In the genomic region with DNA sequence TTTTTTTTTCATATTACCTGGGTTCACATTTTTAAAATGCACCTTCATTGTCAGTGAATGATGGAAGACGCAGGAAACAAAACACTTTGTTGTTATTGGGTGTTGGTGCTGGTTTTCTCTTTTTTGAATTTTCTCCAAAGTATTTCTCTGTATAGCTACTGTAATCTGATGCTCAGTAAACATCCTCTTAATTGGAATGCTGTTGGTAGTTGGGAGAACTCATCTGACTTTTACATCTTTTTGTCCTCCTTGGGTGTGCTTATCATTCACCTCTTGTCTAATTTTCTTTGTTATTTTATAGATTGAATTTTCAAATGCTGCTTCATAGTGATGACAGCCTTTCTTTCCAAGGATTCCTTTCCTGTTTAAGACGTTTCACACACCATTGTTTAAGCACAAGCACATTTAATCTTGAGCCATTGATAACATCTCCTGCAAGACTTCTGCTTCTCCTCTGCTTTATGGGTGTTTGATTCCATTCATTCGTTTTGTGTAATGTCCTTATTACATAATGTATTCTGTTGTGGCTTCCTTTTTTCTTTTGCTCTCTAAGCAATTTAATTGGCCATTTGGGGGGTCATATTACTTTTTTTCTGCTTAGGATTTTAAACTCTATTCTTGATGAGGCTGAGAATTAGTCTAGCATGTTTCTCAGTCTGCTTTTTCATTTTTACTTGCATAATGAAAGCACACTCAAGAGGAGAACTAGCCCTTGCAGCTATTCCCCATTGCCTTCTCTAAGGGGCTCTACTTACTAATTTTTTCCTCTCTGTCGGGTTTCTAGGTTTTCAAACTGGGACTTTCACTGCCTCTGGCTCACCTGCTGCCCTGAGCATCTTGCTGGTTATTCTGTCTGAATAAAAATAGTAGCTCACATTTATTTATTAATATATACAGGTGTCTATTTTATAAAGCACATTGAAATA, we compare ENCODE assay signal across 26 cellular contexts. TPM values are rescaled to one million over a fixed set of nuclear protein-coding genes. Genes with fewer than 3 reads are reported as not detected.
DNase-seq lines count a peak whose midpoint lies in the region; ATAC-seq and TF ChIP-seq lines count a peak whose summit lies in the region.
"Had no signal": no experiment of that assay in that cellular context is flagged by ENCODE, and none has a peak within 500 bp of the region (broad histone marks: within the 10 kb centered on the region; RNA-seq: fewer than 3 reads in every experiment).

No MANE protein-coding gene starts in this region.

- H3K36me3 Mint-ChIP-seq in CD4-positive, alpha-beta T cell (ENCODE audit: low read depth), result no peaks in the 10 kb centered on the region
- H3K36me3 Mint-ChIP-seq: CD4-positive, alpha-beta memory T cell had no signal

- CTCF ChIA-PET in HEK293 (lab: Yijun Ruan, JAX), result interaction anchor here (0.7 to 5.6 kb wide), 7 partner anchors 8 to 156 kb away, joined by 3 to 36 read pairs (median 4); no protein-coding TSS in a partner anchor
- CTCF ChIA-PET in PC-3 (lab: Charles Lee), result interaction anchor here (1.6 kb wide), 1 partner anchor 10 kb away, joined by 3 read pairs; no protein-coding TSS in a partner anchor
- CTCF ChIA-PET in CD4-positive, alpha-beta T cell (lab: Charles Lee), result interaction anchor here (0.6 to 1.2 kb wide), 4 partner anchors 9 to 68 kb away, joined by 3 to 5 read pairs (median 4); no protein-coding TSS in a partner anchor

- no peak overlapping the region for H3K4me3 ChIP-seq in HEK293 (ENCODE audit: low read depth, low read length)
- H3K4me3 ChIP-seq in PC-3 (ENCODE audit: low read length), result no peak overlapping the region
- H3K4me3 ChIP-seq in fibroblast of villous mesenchyme (ENCODE audit: low read depth, low read length), result no peak overlapping the region
- no peak overlapping the region for H3K4me3 ChIP-seq in gastroesophageal sphincter
- H3K4me3 ChIP-seq: colonic mucosa, Peyer's patch, prostate gland, suprapubic skin had no signal

- no peak overlapping the region for H3K4me3 Mint-ChIP-seq in CD4-positive, alpha-beta T cell
- H3K4me3 Mint-ChIP-seq: CD4-positive, alpha-beta memory T cell; memory B cell had no signal

- H3K9me2 ChIP-seq in PC-3 (replicated peaks; ENCODE audit: low read length), result no peaks in the 10 kb centered on the region

- TF ChIP-seq EP300 in gastroesophageal sphincter (IDR thresholded peaks at IDR 0.05), result no peak

- TF ChIP-seq CTCF in HEK293 (tag by site-specific recombination; IDR thresholded peaks at IDR 0.05), result no peak
- no peak for TF ChIP-seq CTCF in PC-3 (conservative IDR thresholded peaks at IDR 0.05; ENCODE audit: low read depth, low read length)
- no peak for TF ChIP-seq CTCF in fibroblast of villous mesenchyme (IDR thresholded peaks at IDR 0.05; ENCODE audit: insufficient read depth, low read depth, low read length)
- no peak for TF ChIP-seq CTCF in gastroesophageal sphincter (IDR thresholded peaks at IDR 0.05)
- no peak for TF ChIP-seq CTCF in CD4-positive, alpha-beta T cell (IDR thresholded peaks at IDR 0.05)

- H3K9ac ChIP-seq in PC-3 (ENCODE audit: low read length), result no peak overlapping the region
- H3K9ac ChIP-seq: KMS-11 had no signal

- H4K20me1 ChIP-seq in PC-3 (ENCODE audit: low read length), result no peaks in the 10 kb centered on the region

- H3K79me2 ChIP-seq in PC-3 (ENCODE audit: low read length), result no peaks in the 10 kb centered on the region

- no peak overlapping the region for H3K4me2 ChIP-seq in PC-3 (ENCODE audit: low read length)
- H3K4me2 ChIP-seq: KMS-11 had no signal

- H3K27me3 Mint-ChIP-seq in CD4-positive, alpha-beta T cell, result peaks cover 29% of the 10 kb centered on the region

- ATAC-seq in PC-3 (peak; percentile 56), gastroesophageal sphincter (no peak)
- ATAC-seq in CD4-positive, alpha-beta T cell (ENCODE audit: poor library complexity), result no peak

- H3K4me1 ChIP-seq in HEK293 (ENCODE audit: control insufficient read depth, insufficient read depth, low read length), result peaks cover 3% of the 10 kb centered on the region; the same call in 1 of the 2 replicates
- H3K4me1 ChIP-seq in PC-3 (ENCODE audit: insufficient read depth, low read length), result peaks cover 9% of the 10 kb centered on the region
- H3K4me1 ChIP-seq in gastroesophageal sphincter, result peaks cover 0 to 2% (median 0%) of the 10 kb centered on the region in 3 donors
- H3K4me1 ChIP-seq: colonic mucosa, Peyer's patch, prostate gland had no signal

- H3F3A ChIP-seq in PC-3 (ENCODE audit: low read length, unreplicated experiment), result no peaks in the 10 kb centered on the region

- H3K4me1 Mint-ChIP-seq in CD4-positive, alpha-beta T cell (ENCODE audit: low read depth), result no peaks in the 10 kb centered on the region
- H3K4me1 Mint-ChIP-seq: CD4-positive, alpha-beta memory T cell; memory B cell had no signal

- TF ChIP-seq POLR2A in gastroesophageal sphincter (IDR thresholded peaks at IDR 0.05), result no peak

- no TSS peak for BruUV-seq in PC-3 (replicated peaks; lab: Mats Ljungman, UMichigan)

- H3K27ac ChIP-seq in HEK293 (ENCODE audit: extremely low read depth, low read depth, low read length), result no peak overlapping the region
- H3K27ac ChIP-seq in PC-3 (ENCODE audit: low read length), result no peak overlapping the region
- H3K27ac ChIP-seq in gastroesophageal sphincter, result no peak overlapping the region
- H3K27ac ChIP-seq in CD4-positive, alpha-beta T cell (ENCODE audit: low read depth, low read length), result no peak overlapping the region
- H3K27ac ChIP-seq: colonic mucosa, KMS-11, neutrophil, Peyer's patch, suprapubic skin had no signal

- H3K27me3 ChIP-seq in PC-3 (ENCODE audit: low read length), result peaks cover 21% of the 10 kb centered on the region; the same call in 1 of the 2 replicates
- H3K27me3 ChIP-seq in gastroesophageal sphincter, result no peaks in the 10 kb centered on the region
- peaks cover 17% of the 10 kb centered on the region for H3K27me3 ChIP-seq in CD4-positive, alpha-beta T cell (ENCODE audit: control insufficient read depth, insufficient read depth, low read length)
- H3K27me3 ChIP-seq: colonic mucosa, Peyer's patch, suprapubic skin had no signal

- H3K27ac Mint-ChIP-seq in CD4-positive, alpha-beta T cell, result no peak overlapping the region
- H3K27ac Mint-ChIP-seq: CD4-positive, alpha-beta memory T cell; memory B cell had no signal

- intact Hi-C loops in PC-3 (cut with micrococcal nuclease), result no loop called here
- intact Hi-C loops in CD4-positive, alpha-beta T cell (cut with DNase I, micrococcal nuclease), result no loop called here

- no peak overlapping the region for H2AFZ ChIP-seq in PC-3 (ENCODE audit: low read length)

- WGBS in gastroesophageal sphincter (ENCODE audit: low coverage in 1 of 2), 2 donors, result 60 to 72% methylated on average over 4 of the region's 4 CpGs

- H3K36me3 ChIP-seq in HEK293 (ENCODE audit: control insufficient read depth in 2 of 2, insufficient read depth in 1 of 2, low read length in 2 of 2) (no peaks in the 10 kb centered on the region), PC-3 (ENCODE audit: low read depth, low read length) (no peaks in the 10 kb centered on the region), gastroesophageal sphincter (no peaks in the 10 kb centered on the region)
- H3K36me3 ChIP-seq: colonic mucosa, neutrophil, Peyer's patch, prostate gland, suprapubic skin had no signal

- POLR2A ChIA-PET in HEK293 (lab: Yijun Ruan, JAX) (no interaction called here), PC-3 (lab: Charles Lee; ENCODE audit: unreplicated experiment) (interaction anchor here (0.7 kb wide), 2 partner anchors 14 to 75 kb away, joined by 3 to 4 read pairs; no protein-coding TSS in a partner anchor)
- POLR2A ChIA-PET in CD4-positive, alpha-beta T cell (lab: Charles Lee), result interaction anchor here (2.1 kb wide), 1 partner anchor 10 kb away, joined by 8 read pairs; no protein-coding TSS in a partner anchor

- peak; percentile 66 for DNase-seq in NOMO-1 treated with DMSO at 0.1 percent for 48 hours (lab: John Stamatoyannopoulos, UW; ENCODE audit: unreplicated experiment)
- DNase-seq in NOMO-1 treated with dmso at 0.1 percent for 144 hours (lab: John Stamatoyannopoulos, UW; ENCODE audit: unreplicated experiment), result no peak
- DNase-seq in PC-3, result no peak
- DNase-seq in fibroblast of villous mesenchyme (ENCODE audit: low read depth), result peak; percentile 28
- DNase-seq in NCI-H187 treated with DMSO at 0.1 percent for 48 hours (lab: John Stamatoyannopoulos, UW), result no peak
- no peak for DNase-seq in CD4-positive, alpha-beta T cell
- DNase-seq: activated CD4-positive, alpha-beta T cell treated with anti-CD3 and anti-CD28 coated beads for 1 hour; activated naive CD4-positive, alpha-beta T cell; activated T-cell treated with anti-CD3 and anti-CD28 coated beads, Interleukin-2, amount 50 U/mL, for 1 hour; CD4-positive, alpha-beta memory T cell; colonic mucosa; DMS 273 treated with DMSO at 0.1 percent for 48 hours; GDM1; NCI-H1092 treated with DMSO at 0.1 percent for 48 hours; NCI-H2081 treated with DMSO at 0.1 percent for 48 hours; NCI-H69; Peyer's patch; T1000 had no signal

- H3K9me3 Mint-ChIP-seq in CD4-positive, alpha-beta T cell, result no peaks in the 10 kb centered on the region
- H3K9me3 Mint-ChIP-seq: CD4-positive, alpha-beta memory T cell; memory B cell had no signal

- H3K9me3 ChIP-seq in HEK293 (ENCODE audit: control insufficient read depth, insufficient read depth, low read depth, low read length) (no peaks in the 10 kb centered on the region), PC-3 (ENCODE audit: low read length) (no peaks in the 10 kb centered on the region), gastroesophageal sphincter (peaks cover 0 to 4% (median 0%) of the 10 kb centered on the region in 3 donors)
- no peaks in the 10 kb centered on the region for H3K9me3 ChIP-seq in CD4-positive, alpha-beta T cell (ENCODE audit: control insufficient read depth, low read length)
- H3K9me3 ChIP-seq: colonic mucosa, neutrophil, Peyer's patch, prostate gland, suprapubic skin had no signal

TF ChIP-seq in HEK293, 187 proteins besides CTCF, POLR2A, EP300 and RAD21:
- TF ChIP-seq, protein P1, sequence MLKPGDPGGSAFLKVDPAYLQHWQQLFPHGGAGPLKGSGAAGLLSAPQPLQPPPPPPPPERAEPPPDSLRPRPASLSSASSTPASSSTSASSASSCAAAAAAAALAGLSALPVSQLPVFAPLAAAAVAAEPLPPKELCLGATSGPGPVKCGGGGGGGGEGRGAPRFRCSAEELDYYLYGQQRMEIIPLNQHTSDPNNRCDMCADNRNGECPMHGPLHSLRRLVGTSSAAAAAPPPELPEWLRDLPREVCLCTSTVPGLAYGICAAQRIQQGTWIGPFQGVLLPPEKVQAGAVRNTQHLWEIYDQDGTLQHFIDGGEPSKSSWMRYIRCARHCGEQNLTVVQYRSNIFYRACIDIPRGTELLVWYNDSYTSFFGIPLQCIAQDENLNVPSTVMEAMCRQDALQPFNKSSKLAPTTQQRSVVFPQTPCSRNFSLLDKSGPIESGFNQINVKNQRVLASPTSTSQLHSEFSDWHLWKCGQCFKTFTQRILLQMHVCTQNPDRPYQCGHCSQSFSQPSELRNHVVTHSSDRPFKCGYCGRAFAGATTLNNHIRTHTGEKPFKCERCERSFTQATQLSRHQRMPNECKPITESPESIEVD (tag by site-specific recombination; IDR thresholded peaks at IDR 0.05), result peak; percentile 62
- TF ChIP-seq ZNF792 (tag by site-specific recombination; IDR thresholded peaks at IDR 0.05), result no peak

RNA-seq across cellular contexts. Expression of gene CD34, which starts 42.0 kb away (rescaled TPM):
- not detected in 2 replicates for total RNA-seq in PC-3 (2014; rRNA removed)
- 0.32 and 0.43 TPM in 2 replicates for total RNA-seq in fibroblast of villous mesenchyme
- total RNA-seq in gastroesophageal sphincter, result 100 to 1,000 TPM in 1 of 4 donors, 10 to 100 TPM in 3; 38.9 to 114 (median 62.1) TPM
- total RNA-seq in CD4-positive, alpha-beta T cell, result not detected
- total RNA-seq: HT1080 had no signal

Comparison
In these comparisons a context has a peak if more than half of its experiments do, and no peak if none do; other contexts are left out.
1. DNase-seq: peak in NOMO-1 treated with DMSO at 0.1 percent for 48 hours (single experiment) and fibroblast of villous mesenchyme (single experiment); none in NOMO-1 treated with dmso at 0.1 percent for 144 hours (single experiment), PC-3 (single experiment), NCI-H187 treated with DMSO at 0.1 percent for 48 hours (single experiment) and CD4-positive, alpha-beta T cell (0 of 10).
2. RNA of gene CD34, which starts 42.0 kb away (total RNA-seq): 38.9 to 114 TPM in gastroesophageal sphincter; 0.32 to 0.43 TPM in fibroblast of villous mesenchyme, not detected in CD4-positive, alpha-beta T cell and not detected in PC-3; every median in the first group is over 10 times any median in the second.